ENCODE assay signal across 9 cellular contexts in genomic region chr19:55173717-55174409, GRCh38. TPM values are rescaled to one million over a fixed set of nuclear protein-coding genes. Genes with fewer than 3 reads are reported as not detected.
DNase-seq lines count a peak whose midpoint lies in the region; ATAC-seq and TF ChIP-seq lines count a peak whose summit lies in the region.
"Had no signal": no experiment of that assay in that cellular context is flagged by ENCODE, and none has a peak within 500 bp of the region (broad histone marks: within the 10 kb centered on the region; RNA-seq: fewer than 3 reads in every experiment).

No MANE protein-coding gene starts in this region.

- peaks cover 95% of the 10 kb centered on the region for H3K27me3 ChIP-seq in upper lobe of right lung

- H3K4me3 ChIP-seq in WI38 (ENCODE audit: low read depth, low read length) = peak overlapping the region; percentile 53
- peak overlapping the region; percentile 37 for H3K4me3 ChIP-seq in upper lobe of right lung

- no peak overlapping the region for H3K27ac ChIP-seq in upper lobe of right lung

- no peaks in the 10 kb centered on the region for H3K36me3 ChIP-seq in upper lobe of right lung

- TF ChIP-seq CTCF in WI38 (IDR thresholded peaks at IDR 0.05; ENCODE audit: low read depth, low read length) (no peak), upper lobe of right lung (IDR thresholded peaks at IDR 0.05) (no peak)

- no peaks in the 10 kb centered on the region for H3K4me1 ChIP-seq in upper lobe of right lung

- no peak for TF ChIP-seq POLR2A in erythroblast (IDR thresholded peaks at IDR 0.05; ENCODE audit: low read length)

- DNase-seq in EL (peak; percentile 90), NCI-H146 (lab: John Stamatoyannopoulos, UW) (peak; percentile 82), erythroblast (lab: John Stamatoyannopoulos, UW) (peak; percentile 43 to 78), myocyte (ENCODE audit: low read depth) (peak; percentile 65), upper lobe of right lung (peak; percentile 74)

- intact Hi-C loops in upper lobe of right lung (cut with DNase I) = no loop called here

- ATAC-seq in upper lobe of right lung (peak; percentile 74), HG03520 (IDR thresholded peaks at IDR 0.05; ENCODE audit: unreplicated experiment) (no peak), GM21390 (IDR thresholded peaks at IDR 0.05; ENCODE audit: unreplicated experiment) (no peak)

- no peaks in the 10 kb centered on the region for H3K9me3 ChIP-seq in upper lobe of right lung

RNA-seq across cellular contexts. Expression of gene SYT5, which starts 6.2 kb away (rescaled TPM):
- 1.4 TPM in 1 of 2 replicates, not detected in the other for total RNA-seq in myocyte
- 0.19 TPM for polyA plus RNA-seq in myocyte (2012)
- not detected for total RNA-seq in upper lobe of right lung

RNA-seq across cellular contexts. Expression of gene DNAAF3, which starts 7.5 kb away (rescaled TPM):
- total RNA-seq in myocyte = 0.94 and 1.4 TPM in 2 replicates
- polyA plus RNA-seq in myocyte (2012) = 2.0 TPM
- total RNA-seq in upper lobe of right lung = 1.5 TPM

RNA-seq across cellular contexts. Expression of gene TNNI3, which starts 16.3 kb away (rescaled TPM):
- total RNA-seq in myocyte (1.5 and 1.7 TPM in 2 replicates), upper lobe of right lung (not detected)
- 0.88 TPM for polyA plus RNA-seq in myocyte (2012)

RNA-seq across cellular contexts. Expression of gene TNNT1, which starts 24.9 kb away (rescaled TPM):
- total RNA-seq in myocyte (4,534 and 4,610 TPM in 2 replicates), upper lobe of right lung (1.2 TPM)
- 2,366 TPM for polyA plus RNA-seq in myocyte (2012)

RNA-seq across cellular contexts. Expression of gene PTPRH, which starts 35.4 kb away (rescaled TPM):
- total RNA-seq in myocyte (0.05 and 0.31 TPM in 2 replicates), upper lobe of right lung (not detected)
- 0.42 TPM for polyA plus RNA-seq in myocyte (2012)
- total RNA-seq: temporal lobe had no signal
